In the genomic region with DNA sequence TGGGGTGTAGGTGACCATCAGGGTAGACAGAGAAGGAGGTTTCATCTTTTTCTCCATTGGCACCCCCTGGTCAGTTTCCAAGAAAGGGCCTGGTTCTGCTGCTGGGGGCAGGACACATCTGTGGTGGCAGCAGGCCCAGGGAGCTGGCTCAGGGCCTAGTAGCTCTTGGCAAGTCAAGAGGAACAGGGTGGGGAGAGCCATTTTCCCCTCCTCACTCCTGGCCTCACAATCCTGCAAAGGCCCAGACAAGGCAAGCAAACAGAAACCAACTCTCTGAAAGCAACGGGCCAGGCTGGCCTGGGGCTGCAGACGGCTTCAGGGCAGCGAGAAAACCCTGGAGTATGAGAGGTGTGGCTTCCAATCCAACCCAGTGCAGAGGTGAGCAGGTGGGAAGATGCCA, we compare ENCODE assay signal across 1 cellular context.
TF ChIP-seq lines count a peak whose summit lies in the region.

No MANE protein-coding gene starts in this region.

TF ChIP-seq in endothelial cell of umbilical vein, 7 proteins besides CTCF, POLR2A, EP300 and RAD21 (continued from another document):
- TF ChIP-seq, protein P1, sequence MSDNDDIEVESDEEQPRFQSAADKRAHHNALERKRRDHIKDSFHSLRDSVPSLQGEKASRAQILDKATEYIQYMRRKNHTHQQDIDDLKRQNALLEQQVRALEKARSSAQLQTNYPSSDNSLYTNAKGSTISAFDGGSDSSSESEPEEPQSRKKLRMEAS (IDR thresholded peaks at IDR 0.05; ENCODE audit: insufficient read depth, insufficient read length), result no peak
